In the genomic region with DNA sequence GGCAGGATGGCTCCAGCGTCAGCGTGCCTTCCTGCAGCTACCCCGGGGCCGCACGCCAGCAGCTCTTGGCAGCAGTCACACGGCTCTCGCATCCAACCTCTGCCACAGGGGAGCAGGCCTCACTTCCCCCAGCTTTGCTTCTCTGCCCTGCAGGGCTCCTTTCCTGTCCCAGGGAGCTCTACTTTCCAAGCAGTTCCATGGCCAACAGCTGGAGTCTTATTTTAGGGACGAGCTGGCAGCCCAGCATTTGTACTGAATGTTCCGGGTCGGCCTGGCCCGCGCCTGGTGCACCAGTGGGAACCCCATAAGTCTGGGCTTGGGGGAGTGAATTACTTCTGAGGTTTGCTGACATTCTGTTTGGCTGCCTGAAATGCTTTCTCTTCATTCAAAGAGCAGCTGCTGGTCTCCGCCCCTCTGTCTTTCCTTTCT, we compare ENCODE assay signal across 12 cellular contexts. TPM values are rescaled to one million over a fixed set of nuclear protein-coding genes. Genes with fewer than 3 reads are reported as not detected.
DNase-seq lines count a peak whose midpoint lies in the region; ATAC-seq, FAIRE-seq and TF ChIP-seq lines count a peak whose summit lies in the region.
"Had no signal": no experiment of that assay in that cellular context is flagged by ENCODE, and none has a peak within 500 bp of the region (broad histone marks: within the 10 kb centered on the region; RNA-seq: fewer than 3 reads in every experiment).

No MANE protein-coding gene starts in this region.

- FAIRE-seq in H54 (lab: Jason Lieb, UNC) = no peak

- H3K9me3 ChIP-seq in ascending aorta = no peaks in the 10 kb centered on the region
- H3K9me3 ChIP-seq in right atrium auricular region = no peaks in the 10 kb centered on the region
- H3K9me3 ChIP-seq: SJSA1 had no signal

- intact Hi-C loops in ascending aorta (cut with DNase I) = loop anchor here (1.0 to 10.0 kb wide), 3 partner anchors 33 to 365 kb away; no protein-coding TSS in a partner anchor
- intact Hi-C loops in posterior vena cava (cut with DNase I) = no loop called here

- DNase-seq in AG08395 (ENCODE audit: low spot score) = peak; percentile 16
- peak; percentile 39 to 87 for DNase-seq in ascending aorta (ENCODE audit: low spot score in 2 of 2)
- DNase-seq in right atrium auricular region (ENCODE audit: low spot score) = peak; percentile 67
- DNase-seq in posterior vena cava (ENCODE audit: low spot score) = peak; percentile 86
- no peak for DNase-seq in activated T-cell treated with anti-CD3 and anti-CD28 coated beads, Interleukin-2, amount 50 U/mL, for 48 hours
- DNase-seq in H54 (ENCODE audit: insufficient read length, low spot score) = no peak
- DNase-seq: activated CD4-positive, alpha-beta T cell treated with anti-CD3 and anti-CD28 coated beads for 36 hours; H7; NCI-H2227 treated with DMSO at 0.1 percent for 48 hours had no signal

- TF ChIP-seq POLR2A in H54 (IDR thresholded peaks at IDR 0.05; ENCODE audit: low read depth, low read length) = no peak

- peak overlapping the region; percentile 83 to 87 for H3K27ac ChIP-seq in ascending aorta
- peak overlapping the region; percentile 66 to 69 for H3K27ac ChIP-seq in right atrium auricular region
- H3K27ac ChIP-seq: SJSA1 had no signal

- H3K4me1 ChIP-seq in ascending aorta = peaks cover 11 to 32% of the 10 kb centered on the region in 2 donors
- peaks cover 0 to 40% of the 10 kb centered on the region in 2 donors for H3K4me1 ChIP-seq in right atrium auricular region
- H3K4me1 ChIP-seq: SJSA1 had no signal

- H3K36me3 ChIP-seq in ascending aorta = no peaks in the 10 kb centered on the region
- H3K36me3 ChIP-seq in right atrium auricular region = no peaks in the 10 kb centered on the region
- H3K36me3 ChIP-seq: SJSA1 had no signal

- ATAC-seq in HG03342 (IDR thresholded peaks at IDR 0.05; ENCODE audit: unreplicated experiment) = no peak
- ATAC-seq in HG03432 (IDR thresholded peaks at IDR 0.05; ENCODE audit: unreplicated experiment) = no peak
- ATAC-seq: activated CD4-positive, alpha-beta T cell treated with anti-CD3 and anti-CD28 coated beads for 36 hours had no signal

- H3K4me3 ChIP-seq in ascending aorta (peak overlapping the region in 1 of 2 donors; percentile 28), right atrium auricular region (no peak overlapping the region)
- H3K4me3 ChIP-seq: SJSA1 had no signal

- no peaks in the 10 kb centered on the region for H3K27me3 ChIP-seq in ascending aorta
- H3K27me3 ChIP-seq in right atrium auricular region = no peaks in the 10 kb centered on the region
- H3K27me3 ChIP-seq: SJSA1 had no signal

- TF ChIP-seq CTCF in ascending aorta (IDR thresholded peaks at IDR 0.05) = no peak
- peak in 1 of 2 donors; percentile 37 for TF ChIP-seq CTCF in right atrium auricular region (IDR thresholded peaks at IDR 0.05)

RNA-seq across cellular contexts. Expression of a gene that starts 34.6 kb away (rescaled TPM):
- total RNA-seq in ascending aorta = 4.6 TPM
- total RNA-seq in right atrium auricular region = 100 to 1,000 TPM in 1 of 2 donors, 10 to 100 TPM in 1; 80.0 to 294 TPM
- total RNA-seq in posterior vena cava = 10 to 100 TPM in 1 of 2 donors, 1 to 10 TPM in 1; 9.2 to 20.7 TPM
- total RNA-seq: SJSA1 had no signal

Comparison
In these comparisons a context has a peak if more than half of its experiments do, and no peak if none do; other contexts are left out.
1. DNase-seq: peak in AG08395 (single experiment), ascending aorta (2 of 2), right atrium auricular region (single experiment) and posterior vena cava (single experiment); none in activated T-cell treated with anti-CD3 and anti-CD28 coated beads, Interleukin-2, amount 50 U/mL, for 48 hours (0 of 2) and H54 (single experiment).